In the genomic region with DNA sequence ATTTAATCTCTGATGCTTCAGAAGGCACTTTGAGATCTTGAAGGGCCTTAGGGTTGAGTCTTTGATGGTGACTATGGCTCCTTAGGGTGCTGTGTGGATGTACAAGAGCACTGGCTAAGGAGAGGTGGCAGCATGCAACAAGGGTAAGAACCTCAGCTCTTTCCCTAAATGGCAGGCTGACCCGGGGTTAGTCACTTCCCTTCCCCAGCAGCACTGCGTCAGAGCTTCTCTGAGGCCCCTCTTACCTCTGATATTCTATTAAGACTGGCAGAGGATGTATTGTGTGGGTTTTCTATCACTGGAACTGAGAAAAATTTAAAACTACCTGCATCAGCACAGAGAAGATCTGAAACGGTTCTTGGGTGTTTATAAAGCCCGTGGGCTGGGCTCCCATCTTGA, we compare ENCODE assay signal across 15 cellular contexts. TPM values are rescaled to one million over a fixed set of nuclear protein-coding genes. Genes with fewer than 3 reads are reported as not detected.
A peak's percentile ranks its signal among the peaks of the same experiment; 100 is the strongest.
DNase-seq lines count a peak whose midpoint lies in the region; ATAC-seq, FAIRE-seq and TF ChIP-seq lines count a peak whose summit lies in the region.
"Had no signal": no experiment of that assay in that cellular context is flagged by ENCODE, and none has a peak within 500 bp of the region (broad histone marks: within the 10 kb centered on the region; RNA-seq: fewer than 3 reads in every experiment).

No MANE protein-coding gene starts in this region.

- peaks cover 70% of the 10 kb centered on the region for H3K4me1 ChIP-seq in A549
- H3K4me1 ChIP-seq in right lobe of liver, result peaks cover 0 to 7% (median 3%) of the 10 kb centered on the region in 4 donors

- H3K27me3 ChIP-seq in right lobe of liver, result no peaks in the 10 kb centered on the region

- H3K27ac ChIP-seq in A549 (peak overlapping the region; percentile 86 to 89), right lobe of liver (no peak overlapping the region)

- H3K27me3 Mint-ChIP-seq in activated T-helper 17 cell treated with anti-CD3 and anti-CD28 coated beads, Interleukin-2, amount 50 U/mL, for 72 hours, result peaks cover 17% of the 10 kb centered on the region

- H3K4me2 ChIP-seq in A549, result peak overlapping the region; percentile 62

- intact Hi-C loops in right lobe of liver (cut with DNase I), result no loop called here

- H3K27ac Mint-ChIP-seq in activated T-helper 17 cell treated with anti-CD3 and anti-CD28 coated beads, Interleukin-2, amount 50 U/mL, for 72 hours, result peak overlapping the region; percentile 48
- H3K27ac Mint-ChIP-seq: activated naive CD8-positive, alpha-beta T cell treated with anti-CD3 and anti-CD28 coated beads, Interleukin-2, amount 10 ng/mL, durations not matched to agents 7 days and 5 days had no signal

- 71% methylated on average over 4 of the region's 4 CpGs for WGBS in A549 (ENCODE audit: missing lambda C conversion rate)
- 62% methylated on average over 4 of the region's 4 CpGs for WGBS in right lobe of liver (ENCODE audit: insufficient coverage, low coverage, low lambda C conversion rate, missing lambda C conversion rate)

- no peak for ATAC-seq in A549
- peak; percentile 35 for ATAC-seq in activated T-helper 17 cell treated with anti-CD3 and anti-CD28 coated beads, Interleukin-2, amount 50 U/mL, for 72 hours (replicated peaks)
- ATAC-seq in right lobe of liver, result peak in 3 of 4 donors; percentile 27 to 48 (median 29)
- no peak for ATAC-seq in GM19324 (IDR thresholded peaks at IDR 0.05; ENCODE audit: low FRiP score, unreplicated experiment)

- POLR2A ChIA-PET in A549 (lab: Yijun Ruan, JAX), result interaction anchor here (0.7 kb wide), 1 partner anchor 147 kb away, joined by 4 read pairs; no protein-coding TSS in a partner anchor

- TF ChIP-seq EP300 in A549 (IDR thresholded peaks at IDR 0.05), result no peak

- H3K4me1 Mint-ChIP-seq in activated T-helper 17 cell treated with anti-CD3 and anti-CD28 coated beads, Interleukin-2, amount 50 U/mL, for 72 hours, result no peaks in the 10 kb centered on the region

- TF ChIP-seq RAD21 in A549 (conservative IDR thresholded peaks at IDR 0.05 in 1 of 2, IDR thresholded peaks at IDR 0.05 in 1 of 2), result no peak

- no peaks in the 10 kb centered on the region for H3K36me3 ChIP-seq in right lobe of liver

- H3K4me3 ChIP-seq in A549 (no peak overlapping the region), right lobe of liver (no peak overlapping the region)

- no peak overlapping the region for H3K4me3 Mint-ChIP-seq in activated T-helper 17 cell treated with anti-CD3 and anti-CD28 coated beads, Interleukin-2, amount 50 U/mL, for 72 hours
- H3K4me3 Mint-ChIP-seq: activated naive CD8-positive, alpha-beta T cell treated with anti-CD3 and anti-CD28 coated beads, Interleukin-2, amount 10 ng/mL, durations not matched to agents 7 days and 5 days had no signal

- DNase-seq in A549 (ENCODE audit: low read depth in 1 of 2, low spot score in 1 of 2) (no peak), HT1080 (ENCODE audit: low read depth) (peak; percentile 84), right lobe of liver (no peak), GM12892 (ENCODE audit: insufficient read length) (no peak)
- no peak for DNase-seq in activated CD8-positive, alpha-beta memory T cell treated with anti-CD3 and anti-CD28 coated beads, Interleukin-2, amount 50 U/mL, for 48 hours
- DNase-seq in stimulated activated naive CD4-positive, alpha-beta T cell treated with Interleukin-2 at 50 U/mL for 16 hours (lab: John Stamatoyannopoulos, UW), result no peak
- DNase-seq: activated naive CD8-positive, alpha-beta T cell treated with anti-CD3 and anti-CD28 coated beads, Interleukin-2, amount 10 ng/mL, durations not matched to agents 7 days and 5 days; AML-193; NCI-H2171; T-helper 2 cell had no signal

- TF ChIP-seq POLR2A in A549 (IDR thresholded peaks at IDR 0.05; ENCODE audit: low read length) (no peak), right lobe of liver (IDR thresholded peaks at IDR 0.05) (no peak), GM12892 (IDR thresholded peaks at IDR 0.05; ENCODE audit: low read depth, low read length) (no peak)

- no peaks in the 10 kb centered on the region for H3K9me3 ChIP-seq in A549
- no peaks in the 10 kb centered on the region for H3K9me3 ChIP-seq in right lobe of liver

- CTCF ChIA-PET in A549 (lab: Yijun Ruan, JAX), result interaction anchor here (0.6 to 4.1 kb wide), 9 partner anchors 7 to 1257 kb away, joined by 3 to 17 read pairs (median 3); no protein-coding TSS in a partner anchor

- no peaks in the 10 kb centered on the region for H3K36me3 Mint-ChIP-seq in activated T-helper 17 cell treated with anti-CD3 and anti-CD28 coated beads, Interleukin-2, amount 50 U/mL, for 72 hours (ENCODE audit: low read depth)
- H3K36me3 Mint-ChIP-seq: activated naive CD8-positive, alpha-beta T cell treated with anti-CD3 and anti-CD28 coated beads, Interleukin-2, amount 10 ng/mL, durations not matched to agents 7 days and 5 days had no signal

- H3K9me3 Mint-ChIP-seq in activated T-helper 17 cell treated with anti-CD3 and anti-CD28 coated beads, Interleukin-2, amount 50 U/mL, for 72 hours, result no peaks in the 10 kb centered on the region
- H3K9me3 Mint-ChIP-seq: activated naive CD8-positive, alpha-beta T cell treated with anti-CD3 and anti-CD28 coated beads, Interleukin-2, amount 10 ng/mL, durations not matched to agents 7 days and 5 days had no signal

- TF ChIP-seq CTCF in A549 (IDR thresholded peaks at IDR 0.05) (no peak), right lobe of liver (IDR thresholded peaks at IDR 0.05) (no peak)

- no peak for FAIRE-seq in A549 (lab: Jason Lieb, UNC)
- no peak for FAIRE-seq in GM12892 (lab: Jason Lieb, UNC)
- FAIRE-seq: urothelium cell line had no signal

TF ChIP-seq in A549, 52 proteins besides CTCF, POLR2A, EP300 and RAD21 (continues in another document):
- TF ChIP-seq, protein P1, sequence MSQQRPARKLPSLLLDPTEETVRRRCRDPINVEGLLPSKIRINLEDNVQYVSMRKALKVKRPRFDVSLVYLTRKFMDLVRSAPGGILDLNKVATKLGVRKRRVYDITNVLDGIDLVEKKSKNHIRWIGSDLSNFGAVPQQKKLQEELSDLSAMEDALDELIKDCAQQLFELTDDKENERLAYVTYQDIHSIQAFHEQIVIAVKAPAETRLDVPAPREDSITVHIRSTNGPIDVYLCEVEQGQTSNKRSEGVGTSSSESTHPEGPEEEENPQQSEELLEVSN (IDR thresholded peaks at IDR 0.05; ENCODE audit: borderline replicate concordance, low read depth), result no peak

RNA-seq across cellular contexts. Expression of gene C1orf116, which starts 11.8 kb away (rescaled TPM):
- 2.0 and 2.2 TPM in 2 replicates for polyA plus RNA-seq in A549 (2011; rRNA removed)
- 1.2 TPM in 2 replicates for polyA plus RNA-seq in A549 (2012; cell fraction: cytosol; rRNA removed)
- polyA plus RNA-seq in A549 (2012; cell fraction: nucleus; rRNA removed), result 1.9 and 2.7 TPM in 2 replicates
- polyA plus RNA-seq in A549 (2017; fragmentation: RNase III; extraction: RNeasy Plus Mini Kit Qiagen cat#74134 plus additional on column Dnase treatment), result 3.2 to 3.6 TPM (median 3.4 TPM) in 3 replicates
- 2.9 and 3.7 TPM in 2 replicates for polyA minus RNA-seq in A549 (2011; rRNA and poly(A)+ RNA removed)
- 0.20 and 0.59 TPM in 2 replicates for total RNA-seq in HT1080 (2014; rRNA removed; shearing (Covaris generic))
- 0.08 and 0.23 TPM in 2 replicates for polyA plus RNA-seq in HT1080 (2015; cell fraction: cytosol; rRNA removed)
- polyA plus RNA-seq in HT1080 (2015; cell fraction: nucleus; rRNA removed), result 0.19 and 0.26 TPM in 2 replicates
- total RNA-seq in activated T-helper 17 cell treated with anti-CD3 and anti-CD28 coated beads, Interleukin-2, amount 50 U/mL, for 72 hours, result not detected
- total RNA-seq in right lobe of liver, result under 1 TPM; 0.27 to 0.68 (median 0.37) TPM
- polyA plus RNA-seq in GM12892 (2012; ENCODE audit: missing spikeins), result not detected
- total RNA-seq: activated naive CD8-positive, alpha-beta T cell treated with anti-CD3 and anti-CD28 coated beads, Interleukin-2, amount 10 ng/mL, durations not matched to agents 7 days and 5 days; M059J; osteocyte had no signal

RNA-seq across cellular contexts. Expression of gene YOD1, which starts 30.3 kb away (rescaled TPM):
- 6.9 and 7.0 TPM in 2 replicates for polyA plus RNA-seq in A549 (2011; rRNA removed)
- 1.5 and 1.7 TPM in 2 replicates for polyA plus RNA-seq in A549 (2012; cell fraction: cytosol; rRNA removed)
- 1.7 and 2.2 TPM in 2 replicates for polyA plus RNA-seq in A549 (2012; cell fraction: nucleus; rRNA removed)
- polyA plus RNA-seq in A549 (2017; fragmentation: RNase III; extraction: RNeasy Plus Mini Kit Qiagen cat#74134 plus additional on column Dnase treatment), result 9.5 to 10.3 TPM (median 10.3 TPM) in 3 replicates
- polyA minus RNA-seq in A549 (2011; rRNA and poly(A)+ RNA removed), result 5.5 and 5.7 TPM in 2 replicates
- total RNA-seq in HT1080 (2014; rRNA removed; shearing (Covaris generic)), result 9.6 and 9.8 TPM in 2 replicates
- 6.8 and 8.8 TPM in 2 replicates for polyA plus RNA-seq in HT1080 (2015; cell fraction: cytosol; rRNA removed)
- 15.1 and 17.7 TPM in 2 replicates for polyA plus RNA-seq in HT1080 (2015; cell fraction: nucleus; rRNA removed)
- 1 to 10 TPM; 6.7 to 7.1 TPM for total RNA-seq in activated T-helper 17 cell treated with anti-CD3 and anti-CD28 coated beads, Interleukin-2, amount 50 U/mL, for 72 hours
- 1 to 10 TPM; 3.0 to 4.8 (median 3.5) TPM for total RNA-seq in right lobe of liver
- polyA plus RNA-seq in GM12892 (2012; ENCODE audit: missing spikeins), result 4.4 TPM

RNA-seq across cellular contexts. Expression of gene PFKFB2, which starts 32.4 kb away (rescaled TPM):
- polyA plus RNA-seq in A549 (2011; rRNA removed), result 6.8 and 7.4 TPM in 2 replicates
- polyA plus RNA-seq in A549 (2012; cell fraction: cytosol; rRNA removed), result 2.1 and 2.2 TPM in 2 replicates
- polyA plus RNA-seq in A549 (2012; cell fraction: nucleus; rRNA removed), result 3.5 and 5.4 TPM in 2 replicates
- 7.6 to 8.4 TPM (median 8.1 TPM) in 3 replicates for polyA plus RNA-seq in A549 (2017; fragmentation: RNase III; extraction: RNeasy Plus Mini Kit Qiagen cat#74134 plus additional on column Dnase treatment)
- polyA minus RNA-seq in A549 (2011; rRNA and poly(A)+ RNA removed), result 5.9 and 6.8 TPM in 2 replicates
- total RNA-seq in HT1080 (2014; rRNA removed; shearing (Covaris generic)), result 0.07 and 0.11 TPM in 2 replicates
- polyA plus RNA-seq in HT1080 (2015; cell fraction: cytosol; rRNA removed), result 0.56 and 0.90 TPM in 2 replicates
- polyA plus RNA-seq in HT1080 (2015; cell fraction: nucleus; rRNA removed), result 1.8 and 2.0 TPM in 2 replicates
- total RNA-seq in activated T-helper 17 cell treated with anti-CD3 and anti-CD28 coated beads, Interleukin-2, amount 50 U/mL, for 72 hours, result 1 to 10 TPM in 1 of 2 donors, under 1 TPM in 1; 0.85 to 1.3 TPM
- 1 to 10 TPM; 2.9 to 6.1 (median 5.1) TPM for total RNA-seq in right lobe of liver
- 3.0 TPM for polyA plus RNA-seq in GM12892 (2012; ENCODE audit: missing spikeins)

RNA-seq across cellular contexts. Expression of gene FCAMR, which starts 50.4 kb away (rescaled TPM):
- polyA plus RNA-seq in A549 (2011; rRNA removed) (not detected in 2 replicates), A549 (2017; fragmentation: RNase III; extraction: RNeasy Plus Mini Kit Qiagen cat#74134 plus additional on column Dnase treatment) (not detected in 3 replicates)
- not detected in 2 replicates for polyA plus RNA-seq in A549 (2012; cell fraction: cytosol; rRNA removed)
- 0.04 TPM in 1 of 2 replicates, not detected in the other for polyA plus RNA-seq in A549 (2012; cell fraction: nucleus; rRNA removed)
- not detected in 2 replicates for polyA minus RNA-seq in A549 (2011; rRNA and poly(A)+ RNA removed)
- total RNA-seq in HT1080 (2014; rRNA removed; shearing (Covaris generic)), result not detected in 2 replicates
- not detected in 2 replicates for polyA plus RNA-seq in HT1080 (2015; cell fraction: cytosol; rRNA removed)
- not detected in 2 replicates for polyA plus RNA-seq in HT1080 (2015; cell fraction: nucleus; rRNA removed)
- total RNA-seq in activated T-helper 17 cell treated with anti-CD3 and anti-CD28 coated beads, Interleukin-2, amount 50 U/mL, for 72 hours, result not detected
- total RNA-seq in right lobe of liver, result 10 to 100 TPM in 1 of 6 experiments, 1 to 10 TPM in 4, under 1 TPM in 1; 0.44 to 31.1 (median 2.2) TPM
- polyA plus RNA-seq in GM12892 (2012; ENCODE audit: missing spikeins), result not detected
- total RNA-seq: M059J, osteocyte had no signal

Comparison
In these comparisons a context has a peak if more than half of its experiments do, and no peak if none do; other contexts are left out.
1. ATAC-seq: peak in activated T-helper 17 cell treated with anti-CD3 and anti-CD28 coated beads, Interleukin-2, amount 50 U/mL, for 72 hours (single experiment) and right lobe of liver (3 of 4); none in A549 (0 of 2) and GM19324 (single experiment).
2. H3K27ac ChIP-seq: peak in A549 (2 of 2); none in right lobe of liver (0 of 3).